Comparison of ENCODE assay signal across 11 cellular contexts in genomic region chr2:205139822-205140612, GRCh38.
A peak's percentile ranks its signal among the peaks of the same experiment; 100 is the strongest.
DNase-seq lines count a peak whose midpoint lies in the region; ATAC-seq, FAIRE-seq and TF ChIP-seq lines count a peak whose summit lies in the region.
"Had no signal": no experiment of that assay in that cellular context is flagged by ENCODE, and none has a peak within 500 bp of the region (broad histone marks: within the 10 kb centered on the region; RNA-seq: fewer than 3 reads in every experiment).

No MANE protein-coding gene starts in this region.

- H3K36me3 ChIP-seq in K562 (ENCODE audit: control insufficient read depth, insufficient read depth, low read length), result no peaks in the 10 kb centered on the region
- H3K36me3 ChIP-seq in neural cell (ENCODE audit: insufficient read depth, low read length), result no peaks in the 10 kb centered on the region

- 2% methylated on average over 8 of the region's 9 CpGs for WGBS in K562 (ENCODE audit: insufficient coverage, low coverage, missing lambda C conversion rate)

- H4K20me1 ChIP-seq in K562 (replicated peaks; ENCODE audit: control insufficient read depth, insufficient read depth, low read length) (no peaks in the 10 kb centered on the region), neural cell (ENCODE audit: insufficient read depth) (no peaks in the 10 kb centered on the region)

- DNase-seq in K562 (ENCODE audit: extremely low read depth in 1 of 4, low spot score in 3 of 4) (peak; percentile 5 to 69 (median 29)), NOMO-1 treated with dmso at 0.1 percent for 144 hours (lab: John Stamatoyannopoulos, UW; ENCODE audit: unreplicated experiment) (no peak), NCI-H1694 (lab: John Stamatoyannopoulos, UW) (no peak), NCI-H2107 (lab: John Stamatoyannopoulos, UW) (no peak)
- DNase-seq: NCI-H526; occipital lobe; stimulated activated naive CD4-positive, alpha-beta T cell treated with Interleukin-2 at 50 U/mL for 16 hours had no signal

- H3K4me3 ChIP-seq in K562 (no peak overlapping the region), neural cell (ENCODE audit: low read length) (peak overlapping the region; percentile 14)

- no peaks in the 10 kb centered on the region for H3K9me2 ChIP-seq in neural cell (ENCODE audit: insufficient read depth, low read length)

- peak; percentile 46 for FAIRE-seq in K562 (lab: Jason Lieb, UNC)

- TF ChIP-seq CTCF in K562 (IDR thresholded peaks at IDR 0.05 in 2 of 3, conservative IDR thresholded peaks at IDR 0.05 in 1 of 3; ENCODE audit: insufficient read depth in 2 of 3, low read depth in 1 of 3, low read length in 3 of 3) (no peak), neural cell (IDR thresholded peaks at IDR 0.05; ENCODE audit: poor library complexity, severe bottlenecking) (no peak)

- H3K27me3 ChIP-seq in K562 (ENCODE audit: control insufficient read depth in 2 of 2, insufficient read depth in 2 of 2, low read length in 2 of 2) (no peaks in the 10 kb centered on the region), neural cell (ENCODE audit: insufficient read depth, low read depth, low read length) (no peaks in the 10 kb centered on the region)

- H3K9me1 ChIP-seq in K562 (ENCODE audit: control insufficient read depth, insufficient read depth, low read length), result no peaks in the 10 kb centered on the region

- CTCF ChIA-PET in K562 (lab: Yijun Ruan, JAX; ENCODE audit: low intra/inter-chr PET ratio), result interaction anchor here (0.7 kb wide), 1 partner anchor 54 kb away, joined by 3 read pairs; no protein-coding TSS in a partner anchor

- H3K79me2 ChIP-seq in K562 (ENCODE audit: control insufficient read depth, insufficient read depth, low read length) (no peaks in the 10 kb centered on the region), neural cell (replicated peaks; ENCODE audit: insufficient read depth, low read length) (no peaks in the 10 kb centered on the region)

- TF ChIP-seq RAD21 in K562 (CRISPR knock-in tag; conservative IDR thresholded peaks at IDR 0.05 in 1 of 2, IDR thresholded peaks at IDR 0.05 in 1 of 2) (no peak), neural cell (conservative IDR thresholded peaks at IDR 0.05) (no peak)

- POLR2A ChIA-PET in K562 (lab: Yijun Ruan, JAX), result no interaction called here

- TF ChIP-seq EP300 in K562 (IDR thresholded peaks at IDR 0.05; ENCODE audit: low read length) (peak; percentile 58; the same call in 1 of the 2 replicates), neural cell (conservative IDR thresholded peaks at IDR 0.05; ENCODE audit: poor library complexity, severe bottlenecking) (no peak)

- BruUV-seq in K562 (replicated peaks; lab: Mats Ljungman, UMichigan), result no TSS peak

- H3K4me2 ChIP-seq in K562 (ENCODE audit: insufficient read depth, low read length), result peak overlapping the region; percentile 39; the same call in 1 of the 2 replicates
- H3K4me2 ChIP-seq in neural cell (ENCODE audit: low read length), result no peak overlapping the region

- H3K9me3 ChIP-seq in K562 (replicated peaks; ENCODE audit: control insufficient read depth, insufficient read depth, low read depth, low read length), result no peaks in the 10 kb centered on the region
- H3K9me3 ChIP-seq in neural cell (ENCODE audit: low read length), result no peaks in the 10 kb centered on the region

- ATAC-seq in GM19397 (IDR thresholded peaks at IDR 0.05; ENCODE audit: unreplicated experiment) (peak; percentile 80), HG03135 (IDR thresholded peaks at IDR 0.05; ENCODE audit: unreplicated experiment) (peak; percentile 74), K562 (peak; percentile 92), HG02571 (IDR thresholded peaks at IDR 0.05; ENCODE audit: unreplicated experiment) (no peak)

- H3K9ac ChIP-seq in K562 (ENCODE audit: insufficient read depth in 1 of 2, low read depth in 2 of 2, low read length in 2 of 2), result no peak overlapping the region; a peak in 1 of 4 replicates
- no peak overlapping the region for H3K9ac ChIP-seq in neural cell (ENCODE audit: low read length)

- in situ Hi-C loops in K562 (cut with MboI), result no loop called here

- intact Hi-C loops in K562 (cut with micrococcal nuclease), result no loop called here

- no peaks in the 10 kb centered on the region for H3F3A ChIP-seq in neural cell (ENCODE audit: insufficient read depth, low read length, poor library complexity, severe bottlenecking)

- H3K27ac ChIP-seq in K562 (ENCODE audit: extremely low read depth, low read depth, low read length) (peak overlapping the region; percentile 38; the same call in 2 of the 3 replicates), neural cell (ENCODE audit: low read length) (peak overlapping the region; percentile 1)

- H3K4me1 ChIP-seq in K562 (replicated peaks in 1 of 2; ENCODE audit: control insufficient read depth in 2 of 2, insufficient read depth in 2 of 2, low read length in 2 of 2), result no peaks in the 10 kb centered on the region

- no peak for TF ChIP-seq POLR2A in K562 (conservative IDR thresholded peaks at IDR 0.05)

- peak overlapping the region; percentile 56 for H2AFZ ChIP-seq in K562 (ENCODE audit: low read depth, low read length)
- no peak overlapping the region for H2AFZ ChIP-seq in neural cell (ENCODE audit: low read depth, low read length)

TF ChIP-seq in K562, 482 proteins besides CTCF, POLR2A, EP300 and RAD21 (continues in another document):
- TF ChIP-seq HNRNPUL1 (IDR thresholded peaks at IDR 0.05; ENCODE audit: low read length) (no peak), STAT5A (IDR thresholded peaks at IDR 0.05; ENCODE audit: borderline replicate concordance, low read length) (peak; percentile 45; the same call in 1 of the 2 replicates), ZNF512 (tag; IDR thresholded peaks at IDR 0.05) (no peak), CBFA2T3 (IDR thresholded peaks at IDR 0.05) (peak; percentile 88)
- TF ChIP-seq, protein P1, sequence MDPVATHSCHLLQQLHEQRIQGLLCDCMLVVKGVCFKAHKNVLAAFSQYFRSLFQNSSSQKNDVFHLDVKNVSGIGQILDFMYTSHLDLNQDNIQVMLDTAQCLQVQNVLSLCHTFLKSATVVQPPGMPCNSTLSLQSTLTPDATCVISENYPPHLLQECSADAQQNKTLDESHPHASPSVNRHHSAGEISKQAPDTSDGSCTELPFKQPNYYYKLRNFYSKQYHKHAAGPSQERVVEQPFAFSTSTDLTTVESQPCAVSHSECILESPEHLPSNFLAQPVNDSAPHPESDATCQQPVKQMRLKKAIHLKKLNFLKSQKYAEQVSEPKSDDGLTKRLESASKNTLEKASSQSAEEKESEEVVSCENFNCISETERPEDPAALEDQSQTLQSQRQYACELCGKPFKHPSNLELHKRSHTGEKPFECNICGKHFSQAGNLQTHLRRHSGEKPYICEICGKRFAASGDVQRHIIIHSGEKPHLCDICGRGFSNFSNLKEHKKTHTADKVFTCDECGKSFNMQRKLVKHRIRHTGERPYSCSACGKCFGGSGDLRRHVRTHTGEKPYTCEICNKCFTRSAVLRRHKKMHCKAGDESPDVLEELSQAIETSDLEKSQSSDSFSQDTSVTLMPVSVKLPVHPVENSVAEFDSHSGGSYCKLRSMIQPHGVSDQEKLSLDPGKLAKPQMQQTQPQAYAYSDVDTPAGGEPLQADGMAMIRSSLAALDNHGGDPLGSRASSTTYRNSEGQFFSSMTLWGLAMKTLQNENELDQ (CRISPR knock-in tag; IDR thresholded peaks at IDR 0.05; ENCODE audit: borderline replicate concordance), result no peak

TF ChIP-seq in neural cell, 6 proteins besides CTCF, POLR2A, EP300 and RAD21:
- no peak for TF ChIP-seq MXI1 (conservative IDR thresholded peaks at IDR 0.05; ENCODE audit: poor library complexity, severe bottlenecking)
- TF ChIP-seq REST (IDR thresholded peaks at IDR 0.05; ENCODE audit: borderline replicate concordance), result no peak
- no peak for TF ChIP-seq SMC3 (conservative IDR thresholded peaks at IDR 0.05; ENCODE audit: poor library complexity)
- no peak for TF ChIP-seq EZH2 (IDR thresholded peaks at IDR 0.05; ENCODE audit: borderline replicate concordance, insufficient read depth, low read length, poor library complexity, severe bottlenecking)
- no peak for TF ChIP-seq POLR2AphosphoS5 (IDR thresholded peaks at IDR 0.05)
- TF ChIP-seq TAF1 (IDR thresholded peaks at IDR 0.05; ENCODE audit: low read depth), result no peak

Comparison
In these comparisons a context has a peak if more than half of its experiments do, and no peak if none do; other contexts are left out.
1. DNase-seq: peak in K562 (4 of 4); none in NOMO-1 treated with dmso at 0.1 percent for 144 hours (single experiment), NCI-H1694 (single experiment) and NCI-H2107 (single experiment).